Comparison of ENCODE assay signal across 1 cellular context in genomic region chr20:23083553-23084220, GRCh38.
TF ChIP-seq lines count a peak whose summit lies in the region.

No MANE protein-coding gene starts in this region.

TF ChIP-seq in endothelial cell of umbilical vein, 7 proteins besides CTCF, POLR2A, EP300 and RAD21 (continued from another document):
- TF ChIP-seq EZH2 (IDR thresholded peaks at IDR 0.05; ENCODE audit: borderline replicate concordance, low read depth, low read length, severe bottlenecking): no peak
